ENCODE assay signal across 8 cellular contexts in the genomic region with DNA sequence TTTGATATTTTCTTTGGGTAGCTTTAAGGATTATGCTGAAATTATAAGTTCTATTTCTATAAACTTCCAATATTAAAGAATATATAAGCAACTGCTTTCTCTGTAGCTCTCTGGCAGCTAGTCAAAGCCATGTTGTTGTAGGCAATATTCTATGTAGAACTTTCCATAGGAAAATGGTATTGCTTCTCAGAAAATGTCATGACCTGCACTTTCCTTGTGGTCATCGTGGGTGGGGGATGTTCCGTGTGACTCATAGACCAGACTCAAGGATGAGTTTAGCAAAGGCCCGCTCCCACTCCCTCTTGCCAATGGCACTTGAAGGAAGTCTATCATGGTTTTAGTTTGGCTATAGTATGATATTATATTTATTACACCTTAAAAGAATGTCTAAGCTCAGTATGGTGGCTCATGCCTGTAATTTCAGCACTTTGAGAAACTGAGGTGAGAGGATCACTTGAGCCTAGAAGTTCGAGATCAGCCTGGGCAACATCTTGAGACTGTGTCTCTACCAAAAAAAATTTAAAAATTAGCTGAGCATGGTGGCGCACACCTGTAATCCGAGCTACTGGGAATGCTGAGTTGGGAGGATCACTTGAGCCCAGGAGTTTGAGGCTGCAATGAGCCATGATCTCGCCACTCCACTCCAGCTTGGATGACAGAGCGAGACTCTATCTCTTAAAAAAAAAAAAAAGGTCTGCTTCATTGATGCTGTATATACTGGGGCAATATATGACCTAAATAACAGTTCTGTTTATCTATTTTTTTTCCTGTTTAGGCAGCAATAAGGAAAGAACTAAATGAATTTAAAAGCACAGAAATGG. TPM values are rescaled to one million over a fixed set of nuclear protein-coding genes. Genes with fewer than 3 reads are reported as not detected.
DNase-seq lines count a peak whose midpoint lies in the region; TF ChIP-seq lines count a peak whose summit lies in the region.

No MANE protein-coding gene starts in this region.

- H3K4me3 ChIP-seq in HFF-Myc (replicated peaks; ENCODE audit: low read depth, low read length) = no peak overlapping the region

- peak; percentile 24 for DNase-seq in HFF-Myc (ENCODE audit: extremely low read depth, low read depth)
- peak; percentile 92 for DNase-seq in activated CD4-positive, alpha-beta T cell treated with anti-CD3 and anti-CD28 coated beads for 48 hours
- peak; percentile 60 for DNase-seq in dermis blood vessel endothelial cell
- DNase-seq in stimulated activated CD4-positive, alpha-beta T cell treated with anti-CD3 and anti-CD28 coated beads, TNF-alpha, amount 100 ng/mL, for 48 hours (ENCODE audit: low read depth in 3 of 3) = peak; percentile 76 to 82 (median 76)
- DNase-seq in globus pallidus (ENCODE audit: low spot score) = no peak
- DNase-seq in HuH-7.5 (ENCODE audit: low spot score) = no peak
- DNase-seq in NCI-H2171 treated with DMSO at 0.1 percent for 48 hours (lab: John Stamatoyannopoulos, UW) = no peak
- DNase-seq in DMS114 treated with DMSO at 0.1 percent for 48 hours (lab: John Stamatoyannopoulos, UW; ENCODE audit: unreplicated experiment) = no peak

- no peak for TF ChIP-seq CTCF in HFF-Myc (IDR thresholded peaks at IDR 0.05; ENCODE audit: low read depth, low read length, missing control alignments)

RNA-seq across cellular contexts. Expression of gene LTV1, which starts 36.6 kb away (rescaled TPM):
- total RNA-seq in dermis blood vessel endothelial cell = 17.0 and 30.2 TPM in 2 replicates

RNA-seq across cellular contexts. Expression of gene ZC2HC1B, which starts 57.8 kb away (rescaled TPM):
- total RNA-seq in dermis blood vessel endothelial cell = not detected in 2 replicates

Comparison
In these comparisons a context has a peak if more than half of its experiments do, and no peak if none do; other contexts are left out.
1. DNase-seq: peak in HFF-Myc (single experiment), activated CD4-positive, alpha-beta T cell treated with anti-CD3 and anti-CD28 coated beads for 48 hours (single experiment), dermis blood vessel endothelial cell (single experiment) and stimulated activated CD4-positive, alpha-beta T cell treated with anti-CD3 and anti-CD28 coated beads, TNF-alpha, amount 100 ng/mL, for 48 hours (3 of 3); none in globus pallidus (single experiment), HuH-7.5 (single experiment), NCI-H2171 treated with DMSO at 0.1 percent for 48 hours (single experiment) and DMS114 treated with DMSO at 0.1 percent for 48 hours (single experiment).